In the genomic region with DNA sequence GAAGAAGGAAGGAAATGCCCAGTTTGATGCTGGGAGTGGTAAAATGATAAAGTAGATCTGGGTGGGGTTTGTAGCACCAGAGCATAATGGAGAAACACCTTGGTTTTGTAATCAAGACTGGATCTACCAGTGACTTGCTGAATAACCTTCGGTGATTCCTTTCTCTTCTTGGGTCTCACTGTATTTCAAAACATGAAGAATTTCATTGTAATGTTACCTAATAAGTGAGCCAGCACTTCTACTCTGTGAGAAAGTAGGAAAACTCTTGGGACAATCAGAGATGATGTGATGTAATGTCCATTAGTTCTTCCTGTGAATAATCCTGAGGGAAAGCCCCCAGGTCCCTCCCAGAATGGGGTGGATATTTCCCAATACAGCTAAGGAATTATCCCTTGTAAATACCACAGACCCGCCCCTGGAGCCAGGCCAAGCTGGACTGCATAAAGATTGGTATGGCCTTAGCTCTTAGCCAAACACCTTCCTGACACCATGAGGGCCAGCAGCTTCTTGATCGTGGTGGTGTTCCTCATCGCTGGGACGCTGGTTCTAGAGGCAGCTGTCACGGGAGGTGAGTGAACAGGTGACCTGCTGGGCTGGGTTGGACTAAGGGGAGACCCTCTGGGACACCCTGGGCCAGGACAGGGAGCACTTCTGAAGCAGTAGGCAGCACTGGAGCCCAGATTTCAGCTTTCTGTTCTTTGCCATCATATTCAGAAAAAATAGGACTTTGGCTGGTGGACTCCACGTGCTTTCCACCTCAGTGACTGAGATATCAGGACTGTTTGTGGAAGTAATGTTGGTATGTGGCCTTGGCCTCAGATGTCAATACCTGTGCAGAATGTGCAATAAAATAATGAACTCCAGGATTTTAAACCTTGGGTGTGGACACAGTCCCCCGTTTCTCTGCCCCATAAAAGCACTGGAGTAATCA, we compare ENCODE assay signal across 1 cellular context.
TF ChIP-seq lines count a peak whose summit lies in the region.

PI3 (plus strand) TSS at position 469 of the 931 bp plus-strand sequence; CDS start at position 490, 21 bp downstream.

TF ChIP-seq in GM23338, 12 proteins besides CTCF, POLR2A, EP300 and RAD21 (continued from another document):
- TF ChIP-seq ZNF462 (CRISPR knock-in tag; IDR thresholded peaks at IDR 0.05), result no peak
- TF ChIP-seq ZNF114 (CRISPR knock-in tag; IDR thresholded peaks at IDR 0.05), result no peak
- no peak for TF ChIP-seq STAT1 (IDR thresholded peaks at IDR 0.05; ENCODE audit: unreplicated experiment)
- no peak for TF ChIP-seq JUNB (IDR thresholded peaks at IDR 0.05; ENCODE audit: unreplicated experiment)
- no peak for TF ChIP-seq ZNF331 (CRISPR knock-in tag; IDR thresholded peaks at IDR 0.05; ENCODE audit: low read depth)
- TF ChIP-seq, protein P1, sequence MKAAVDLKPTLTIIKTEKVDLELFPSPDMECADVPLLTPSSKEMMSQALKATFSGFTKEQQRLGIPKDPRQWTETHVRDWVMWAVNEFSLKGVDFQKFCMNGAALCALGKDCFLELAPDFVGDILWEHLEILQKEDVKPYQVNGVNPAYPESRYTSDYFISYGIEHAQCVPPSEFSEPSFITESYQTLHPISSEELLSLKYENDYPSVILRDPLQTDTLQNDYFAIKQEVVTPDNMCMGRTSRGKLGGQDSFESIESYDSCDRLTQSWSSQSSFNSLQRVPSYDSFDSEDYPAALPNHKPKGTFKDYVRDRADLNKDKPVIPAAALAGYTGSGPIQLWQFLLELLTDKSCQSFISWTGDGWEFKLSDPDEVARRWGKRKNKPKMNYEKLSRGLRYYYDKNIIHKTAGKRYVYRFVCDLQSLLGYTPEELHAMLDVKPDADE (IDR thresholded peaks at IDR 0.05), result no peak
- no peak for TF ChIP-seq CREB1 (CRISPR knock-in tag; IDR thresholded peaks at IDR 0.05; ENCODE audit: low read depth)
- TF ChIP-seq EZH2phosphoT487 (IDR thresholded peaks at IDR 0.05; ENCODE audit: unreplicated experiment), result no peak
- TF ChIP-seq, protein P2, sequence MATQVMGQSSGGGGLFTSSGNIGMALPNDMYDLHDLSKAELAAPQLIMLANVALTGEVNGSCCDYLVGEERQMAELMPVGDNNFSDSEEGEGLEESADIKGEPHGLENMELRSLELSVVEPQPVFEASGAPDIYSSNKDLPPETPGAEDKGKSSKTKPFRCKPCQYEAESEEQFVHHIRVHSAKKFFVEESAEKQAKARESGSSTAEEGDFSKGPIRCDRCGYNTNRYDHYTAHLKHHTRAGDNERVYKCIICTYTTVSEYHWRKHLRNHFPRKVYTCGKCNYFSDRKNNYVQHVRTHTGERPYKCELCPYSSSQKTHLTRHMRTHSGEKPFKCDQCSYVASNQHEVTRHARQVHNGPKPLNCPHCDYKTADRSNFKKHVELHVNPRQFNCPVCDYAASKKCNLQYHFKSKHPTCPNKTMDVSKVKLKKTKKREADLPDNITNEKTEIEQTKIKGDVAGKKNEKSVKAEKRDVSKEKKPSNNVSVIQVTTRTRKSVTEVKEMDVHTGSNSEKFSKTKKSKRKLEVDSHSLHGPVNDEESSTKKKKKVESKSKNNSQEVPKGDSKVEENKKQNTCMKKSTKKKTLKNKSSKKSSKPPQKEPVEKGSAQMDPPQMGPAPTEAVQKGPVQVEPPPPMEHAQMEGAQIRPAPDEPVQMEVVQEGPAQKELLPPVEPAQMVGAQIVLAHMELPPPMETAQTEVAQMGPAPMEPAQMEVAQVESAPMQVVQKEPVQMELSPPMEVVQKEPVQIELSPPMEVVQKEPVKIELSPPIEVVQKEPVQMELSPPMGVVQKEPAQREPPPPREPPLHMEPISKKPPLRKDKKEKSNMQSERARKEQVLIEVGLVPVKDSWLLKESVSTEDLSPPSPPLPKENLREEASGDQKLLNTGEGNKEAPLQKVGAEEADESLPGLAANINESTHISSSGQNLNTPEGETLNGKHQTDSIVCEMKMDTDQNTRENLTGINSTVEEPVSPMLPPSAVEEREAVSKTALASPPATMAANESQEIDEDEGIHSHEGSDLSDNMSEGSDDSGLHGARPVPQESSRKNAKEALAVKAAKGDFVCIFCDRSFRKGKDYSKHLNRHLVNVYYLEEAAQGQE (IDR thresholded peaks at IDR 0.05; ENCODE audit: unreplicated experiment), result no peak
- no peak for TF ChIP-seq POLR2AphosphoS5 (IDR thresholded peaks at IDR 0.05; ENCODE audit: low read depth)
- no peak for TF ChIP-seq EZH2 (IDR thresholded peaks at IDR 0.05; ENCODE audit: low read depth, unreplicated experiment)
